Comparison of ENCODE assay signal across 17 cellular contexts in the genomic region with DNA sequence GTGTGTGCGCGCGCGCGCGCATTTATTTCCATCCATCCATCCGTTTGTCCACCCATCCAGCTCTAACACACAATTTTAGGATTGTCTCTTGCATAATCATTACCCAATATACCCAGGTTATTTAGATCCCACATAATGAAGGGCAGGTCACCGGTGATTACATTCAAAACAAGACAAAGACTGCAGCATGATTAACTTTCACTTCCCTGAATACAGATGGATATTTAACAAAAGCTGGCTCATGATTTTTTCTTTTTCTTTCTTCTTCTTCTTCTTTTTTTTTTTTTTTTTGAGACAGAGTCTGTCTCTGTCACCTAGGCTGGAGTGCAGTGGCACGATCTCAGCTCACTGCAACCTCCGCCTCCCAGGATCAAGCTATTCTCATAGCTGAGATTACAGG.
"Had no signal": no experiment of that assay in that cellular context is flagged by ENCODE, and none has a peak within 500 bp of the region (broad histone marks: within the 10 kb centered on the region; RNA-seq: fewer than 3 reads in every experiment).

No MANE protein-coding gene starts in this region.

- H3K9me3 ChIP-seq: body of pancreas, gastrocnemius medialis, heart right ventricle, left lung, right atrium auricular region had no signal

- H3K4me3 Mint-ChIP-seq: activated B cell treated with CpG ODN at 0.5 μM for 24 hours; activated CD4-positive, alpha-beta T cell treated with anti-CD3 and anti-CD28 coated beads, Interleukin-2, amount 10 ng/mL, durations not matched to agents 24 days and 14 days; neural progenitor cell had no signal

- H3K27me3 Mint-ChIP-seq: activated B cell treated with CpG ODN at 0.5 μM for 24 hours had no signal

- H3K36me3 ChIP-seq: gastrocnemius medialis, left lung, neural progenitor cell, right atrium auricular region had no signal

- H3K4me3 ChIP-seq: body of pancreas, coronary artery, gastrocnemius medialis, heart right ventricle, left lung, neural progenitor cell, right atrium auricular region had no signal

- H3K27me3 ChIP-seq: body of pancreas, gastrocnemius medialis, heart right ventricle, neural progenitor cell, right atrium auricular region had no signal

- FAIRE-seq: keratinocyte, small intestine had no signal

- H3K27ac ChIP-seq: body of pancreas, coronary artery, gastrocnemius medialis, left lung, neural progenitor cell, parathyroid adenoma, right atrium auricular region had no signal

- H3K9me3 Mint-ChIP-seq: activated B cell treated with CpG ODN at 0.5 μM for 24 hours; activated CD4-positive, alpha-beta T cell treated with anti-CD3 and anti-CD28 coated beads, Interleukin-2, amount 10 ng/mL, durations not matched to agents 24 days and 14 days; neural progenitor cell had no signal

- H3K27ac Mint-ChIP-seq: activated B cell treated with CpG ODN at 0.5 μM for 24 hours; activated CD4-positive, alpha-beta T cell treated with anti-CD3 and anti-CD28 coated beads, Interleukin-2, amount 10 ng/mL, durations not matched to agents 24 days and 14 days; neural progenitor cell had no signal

- DNase-seq: activated B cell treated with CpG ODN at 0.5 μM for 24 hours; activated CD4-positive, alpha-beta T cell treated with anti-CD3 and anti-CD28 coated beads, Interleukin-2, amount 10 ng/mL, durations not matched to agents 24 days and 14 days; activated naive CD4-positive, alpha-beta T cell treated with anti-CD3 and anti-CD28 coated beads, Interleukin-2, amount 50 U/mL, for 16 hours; body of pancreas; central memory CD4-positive, alpha-beta T cell; effector CD4-positive, alpha-beta T cell; gastrocnemius medialis; heart right ventricle; left lung; mesendoderm; small intestine; trophoblast cell had no signal

- ATAC-seq: body of pancreas, gastrocnemius medialis, heart right ventricle, left lung had no signal
